2 cellular contexts compared by ENCODE assay signal in genomic region chr16:89531821-89532526, GRCh38.
TF ChIP-seq lines count a peak whose summit lies in the region.

No MANE protein-coding gene starts in this region.

TF ChIP-seq in HepG2, 621 proteins besides CTCF, POLR2A, EP300 and RAD21 (continues in another document):
- TF ChIP-seq ZNF547 (CRISPR knock-in tag; IDR thresholded peaks at IDR 0.05) (no peak), TARDBP (CRISPR knock-in tag; IDR thresholded peaks at IDR 0.05) (no peak), RBFOX2 (IDR thresholded peaks at IDR 0.05; ENCODE audit: low read depth, low read length) (0 out of 2 replicates have a peak, but pooled peaks have one; percentile 37), BCLAF1 (IDR thresholded peaks at IDR 0.05) (no peak), ZHX2 (IDR thresholded peaks at IDR 0.05; ENCODE audit: low read depth) (no peak), ZHX2 (CRISPR knock-in tag; IDR thresholded peaks at IDR 0.05; ENCODE audit: borderline replicate concordance) (no peak), MED13 (CRISPR knock-in tag; IDR thresholded peaks at IDR 0.05) (no peak), ARID4A (CRISPR knock-in tag; IDR thresholded peaks at IDR 0.05; ENCODE audit: borderline replicate concordance) (no peak), NCOR1 (IDR thresholded peaks at IDR 0.05; ENCODE audit: borderline replicate concordance, low read length) (no peak), NFRKB (IDR thresholded peaks at IDR 0.05) (no peak), NFIC (IDR thresholded peaks at IDR 0.05; ENCODE audit: low read length) (no peak), ZNF616 (CRISPR knock-in tag; IDR thresholded peaks at IDR 0.05; ENCODE audit: low read depth) (no peak), TBP (CRISPR knock-in tag; IDR thresholded peaks at IDR 0.05) (no peak), SATB2 (CRISPR knock-in tag; IDR thresholded peaks at IDR 0.05) (no peak), U2AF1 (optimal IDR thresholded peaks at IDR 0.05; ENCODE audit: low read depth, low read length) (no peak), AGO2 (optimal IDR thresholded peaks at IDR 0.05; ENCODE audit: low read depth, low read length) (peak; percentile 81)

TF ChIP-seq in endothelial cell of umbilical vein, 7 proteins besides CTCF, POLR2A, EP300 and RAD21:
- no peak for TF ChIP-seq EZH2 (IDR thresholded peaks at IDR 0.05; ENCODE audit: borderline replicate concordance, low read depth, low read length, severe bottlenecking)
- no peak for TF ChIP-seq POLR2AphosphoS5 (IDR thresholded peaks at IDR 0.05; ENCODE audit: insufficient read depth, low read depth, low read length)
- no peak for TF ChIP-seq MYC (IDR thresholded peaks at IDR 0.05; ENCODE audit: low read depth, low read length)
- no peak for TF ChIP-seq MAX (IDR thresholded peaks at IDR 0.05; ENCODE audit: insufficient read depth, insufficient read length)
- TF ChIP-seq GATA2 (IDR thresholded peaks at IDR 0.05; ENCODE audit: insufficient read depth, insufficient read length, low read depth, low read length), result no peak
- no peak for TF ChIP-seq FOS (IDR thresholded peaks at IDR 0.05; ENCODE audit: borderline replicate concordance, insufficient read depth, low read length)
- no peak for TF ChIP-seq JUN (IDR thresholded peaks at IDR 0.05; ENCODE audit: borderline replicate concordance, insufficient read depth, insufficient read length, low read depth)
